In genomic region chr9:37290366-37290765, GRCh38 we compare ENCODE assay signal across 11 cellular contexts.
DNase-seq lines count a peak whose midpoint lies in the region; ATAC-seq and TF ChIP-seq lines count a peak whose summit lies in the region.
"Had no signal": no experiment of that assay in that cellular context is flagged by ENCODE, and none has a peak within 500 bp of the region (broad histone marks: within the 10 kb centered on the region; RNA-seq: fewer than 3 reads in every experiment).

No MANE protein-coding gene starts in this region.

- TF ChIP-seq CTCF in DOHH2 (IDR thresholded peaks at IDR 0.05; ENCODE audit: low read depth, low read length, poor library complexity, severe bottlenecking) (no peak), SU-DHL-6 (IDR thresholded peaks at IDR 0.05; ENCODE audit: insufficient read depth, low read length, poor library complexity, severe bottlenecking) (no peak)

- H2AFZ ChIP-seq in SU-DHL-6 (ENCODE audit: low read depth, low read length, severe bottlenecking) (no peak overlapping the region), mesenchymal stem cell (ENCODE audit: low read depth, low read length) (no peak overlapping the region)

- H3K4ac ChIP-seq in mesenchymal stem cell (ENCODE audit: low read depth in 1 of 2, low read length in 2 of 2), result no peak overlapping the region

- H3F3A ChIP-seq in DOHH2 (ENCODE audit: control insufficient read depth, insufficient read depth) (peaks cover 69% of the 10 kb centered on the region), SU-DHL-6 (ENCODE audit: insufficient read depth) (peaks cover 92% of the 10 kb centered on the region)

- H3K18ac ChIP-seq in mesenchymal stem cell (ENCODE audit: low read depth in 1 of 2, low read length in 2 of 2), result no peak overlapping the region

- no peak overlapping the region for H2BK12ac ChIP-seq in mesenchymal stem cell (ENCODE audit: low read length in 2 of 2)

- no peak overlapping the region for H4K91ac ChIP-seq in mesenchymal stem cell (ENCODE audit: low read length)

- peak; percentile 30 for ATAC-seq in GM18868 (IDR thresholded peaks at IDR 0.05; ENCODE audit: unreplicated experiment)
- ATAC-seq in GM18870 (IDR thresholded peaks at IDR 0.05; ENCODE audit: unreplicated experiment), result no peak

- H4K20me1 ChIP-seq in DOHH2 (ENCODE audit: control insufficient read depth, insufficient read depth, low read depth, low read length) (no peaks in the 10 kb centered on the region), SU-DHL-6 (ENCODE audit: low read depth, low read length) (no peaks in the 10 kb centered on the region)

- no peaks in the 10 kb centered on the region for H3K9me3 ChIP-seq in DOHH2 (ENCODE audit: control insufficient read depth, insufficient read depth, low read length)
- H3K9me3 ChIP-seq in SU-DHL-6 (ENCODE audit: insufficient read depth, low read length), result no peaks in the 10 kb centered on the region
- H3K9me3 ChIP-seq in mesenchymal stem cell (ENCODE audit: control insufficient read depth, low read length), result no peaks in the 10 kb centered on the region

- CTCF ChIA-PET in HEK293T (lab: Yijun Ruan, JAX), result no interaction called here

- H3K4me3 ChIP-seq in DOHH2 (ENCODE audit: low read length) (peak overlapping the region; percentile 58), SU-DHL-6 (ENCODE audit: insufficient read depth, low read length, poor library complexity, severe bottlenecking) (peak overlapping the region; percentile 30), mesenchymal stem cell (ENCODE audit: insufficient read depth in 1 of 2, low read depth in 1 of 2, low read length in 2 of 2) (no peak overlapping the region)

- no peaks in the 10 kb centered on the region for H3K27me3 ChIP-seq in DOHH2 (ENCODE audit: control insufficient read depth, low read length)
- no peaks in the 10 kb centered on the region for H3K27me3 ChIP-seq in SU-DHL-6 (ENCODE audit: low read length)
- no peaks in the 10 kb centered on the region for H3K27me3 ChIP-seq in mesenchymal stem cell (ENCODE audit: control insufficient read depth in 1 of 2, insufficient read depth in 1 of 2, low read length in 2 of 2)

- peaks cover 96% of the 10 kb centered on the region for H3K4me1 ChIP-seq in DOHH2 (ENCODE audit: control insufficient read depth, low read length)
- H3K4me1 ChIP-seq in mesenchymal stem cell (ENCODE audit: control insufficient read depth, insufficient read depth, low read depth, low read length), result peaks cover 2% of the 10 kb centered on the region

- H3K9me2 ChIP-seq in DOHH2 (replicated peaks; ENCODE audit: control insufficient read depth, low read length) (no peaks in the 10 kb centered on the region), SU-DHL-6 (replicated peaks; ENCODE audit: insufficient read depth, low read length) (no peaks in the 10 kb centered on the region)

- H3K9ac ChIP-seq in SU-DHL-6 (ENCODE audit: low read length) (peak overlapping the region; percentile 58), mesenchymal stem cell (ENCODE audit: low read length) (peak overlapping the region; percentile 83)

- H3K23ac ChIP-seq in mesenchymal stem cell (ENCODE audit: low read length in 2 of 2), result no peak overlapping the region

- no peak overlapping the region for H2BK120ac ChIP-seq in mesenchymal stem cell (ENCODE audit: low read depth, low read length)

- WGBS in mesenchymal stem cell, result 95% methylated on average over 5 of the region's 7 CpGs

- POLR2A ChIA-PET in HEK293T (lab: Yijun Ruan, JAX), result no interaction called here

- DNase-seq in mesenchymal stem cell (no peak), HEK293T (ENCODE audit: extremely low spot score) (no peak), NOMO-1 (lab: John Stamatoyannopoulos, UW; ENCODE audit: unreplicated experiment in 2 of 2) (no peak)
- DNase-seq: activated CD4-positive, CD25-positive, alpha-beta regulatory T cell treated with anti-CD3 and anti-CD28 coated beads, Interleukin-2, amount 50 U/mL, for 72 hours; KG1; left cardiac atrium; NCI-H2081 had no signal

- no peak overlapping the region for H2BK5ac ChIP-seq in mesenchymal stem cell (ENCODE audit: low read depth, low read length, poor library complexity, severe bottlenecking)

- peaks cover 78% of the 10 kb centered on the region for H3K79me2 ChIP-seq in DOHH2 (ENCODE audit: control insufficient read depth, low read length)
- peaks cover 92% of the 10 kb centered on the region for H3K79me2 ChIP-seq in SU-DHL-6 (ENCODE audit: insufficient read depth, low read length)

- H4K8ac ChIP-seq in mesenchymal stem cell (ENCODE audit: low read length), result no peak overlapping the region

- peaks cover 14% of the 10 kb centered on the region for H3K79me1 ChIP-seq in mesenchymal stem cell (replicated peaks; ENCODE audit: low read length, poor library complexity, severe bottlenecking)

- H3K36me3 ChIP-seq in DOHH2 (ENCODE audit: control insufficient read depth, low read length), result peaks cover 38% of the 10 kb centered on the region
- peaks cover 9% of the 10 kb centered on the region for H3K36me3 ChIP-seq in SU-DHL-6 (ENCODE audit: low read length)
- H3K36me3 ChIP-seq in mesenchymal stem cell (ENCODE audit: control insufficient read depth in 1 of 2, insufficient read depth in 2 of 2, low read depth in 1 of 2, low read length in 2 of 2), result no peaks in the 10 kb centered on the region

- H2AK5ac ChIP-seq in mesenchymal stem cell (ENCODE audit: low read length, severe bottlenecking), result peak overlapping the region; percentile 96

- H2BK15ac ChIP-seq in mesenchymal stem cell (ENCODE audit: low read depth, poor library complexity, severe bottlenecking), result no peak overlapping the region

- peak overlapping the region; percentile 83 for H3K4me2 ChIP-seq in DOHH2 (ENCODE audit: low read length)
- H3K4me2 ChIP-seq in SU-DHL-6 (ENCODE audit: low read depth, low read length, poor library complexity, severe bottlenecking), result peak overlapping the region; percentile 95
- H3K4me2 ChIP-seq in mesenchymal stem cell (ENCODE audit: low read length, poor library complexity, severe bottlenecking), result no peak overlapping the region

- H3K14ac ChIP-seq in mesenchymal stem cell (ENCODE audit: low read length in 2 of 2), result no peak overlapping the region

- H3K27ac ChIP-seq in DOHH2 (ENCODE audit: low read depth, low read length), result peak overlapping the region; percentile 99
- H3K27ac ChIP-seq in SU-DHL-6 (ENCODE audit: low read depth, low read length), result peak overlapping the region; percentile 98
- H3K27ac ChIP-seq in mesenchymal stem cell (ENCODE audit: low read length, poor library complexity, severe bottlenecking), result peak overlapping the region; percentile 57

TF ChIP-seq in HEK293T, 16 proteins besides CTCF, POLR2A, EP300 and RAD21:
- no peak for TF ChIP-seq NFRKB (IDR thresholded peaks at IDR 0.05)
- no peak for TF ChIP-seq HDGF (IDR thresholded peaks at IDR 0.05; ENCODE audit: borderline replicate concordance)
- no peak for TF ChIP-seq BHLHE40 (IDR thresholded peaks at IDR 0.05; ENCODE audit: borderline replicate concordance)
- TF ChIP-seq LEF1 (IDR thresholded peaks at IDR 0.05; ENCODE audit: borderline replicate concordance), result no peak
- TF ChIP-seq ARNT (IDR thresholded peaks at IDR 0.05), result no peak
- TF ChIP-seq TARDBP (IDR thresholded peaks at IDR 0.05), result no peak
- no peak for TF ChIP-seq PKNOX1 (IDR thresholded peaks at IDR 0.05)
- TF ChIP-seq SUZ12 (IDR thresholded peaks at IDR 0.05), result no peak
- no peak for TF ChIP-seq SP1 (IDR thresholded peaks at IDR 0.05)
- TF ChIP-seq FOXA1 (IDR thresholded peaks at IDR 0.05), result no peak
- TF ChIP-seq ELF4 (IDR thresholded peaks at IDR 0.05), result no peak
- no peak for TF ChIP-seq L3MBTL2 (conservative IDR thresholded peaks at IDR 0.05)
- TF ChIP-seq ZNF384 (IDR thresholded peaks at IDR 0.05), result no peak
- no peak for TF ChIP-seq FOXM1 (IDR thresholded peaks at IDR 0.05; ENCODE audit: borderline replicate concordance)
- no peak for TF ChIP-seq FOXK2 (IDR thresholded peaks at IDR 0.05)
- TF ChIP-seq CTBP1 (IDR thresholded peaks at IDR 0.05; ENCODE audit: borderline replicate concordance), result no peak

Comparison
In these comparisons a context has a peak if more than half of its experiments do, and no peak if none do; other contexts are left out.
1. H3K4me3 ChIP-seq: peak in DOHH2 (single experiment) and SU-DHL-6 (single experiment); none in mesenchymal stem cell (0 of 2).
2. Peak in every context shown above with its lines, with median percentiles within 50 percentile points of each other: H3K27ac ChIP-seq.